26 cellular contexts compared by ENCODE assay signal in genomic region chr6:99478483-99478882, GRCh38.
"Had no signal": no experiment of that assay in that cellular context is flagged by ENCODE, and none has a peak within 500 bp of the region (broad histone marks: within the 10 kb centered on the region; RNA-seq: fewer than 3 reads in every experiment).

No MANE protein-coding gene starts in this region.

- H3K4me1 ChIP-seq: colonic mucosa, esophagus squamous epithelium, gastrocnemius medialis, heart right ventricle, left lung, lower lobe of right lung had no signal

- H3K27me3 ChIP-seq: colonic mucosa, esophagus squamous epithelium, gastrocnemius medialis, heart right ventricle, left lung had no signal

- FAIRE-seq: endometrium, islet of Langerhans, keratinocyte had no signal

- ATAC-seq: effector memory CD8-positive, alpha-beta T cell; esophagus mucosa; gastrocnemius medialis; heart right ventricle; left cardiac atrium; left lung; left ventricle myocardium superior; lower lobe of right lung; mucosa of descending colon had no signal

- DNase-seq: colonic mucosa; cortex of kidney; effector CD8-positive, alpha-beta T cell; effector memory CD8-positive, alpha-beta T cell; endodermal cell; erythroblast; esophagus squamous epithelium; foreskin fibroblast; foreskin melanocyte; gastrocnemius medialis; glutamatergic neuron; head of caudate nucleus; heart right ventricle; hippocampal formation; left cardiac atrium; left lung; left ventricle myocardium superior; lower lobe of right lung; mesenchymal stem cell; mucosa of descending colon; naive B cell had no signal

- H3K27ac ChIP-seq: colonic mucosa, epithelial cell of prostate, esophagus squamous epithelium, gastrocnemius medialis, heart right ventricle, left lung, lower lobe of right lung had no signal

- H3K4me3 ChIP-seq: colonic mucosa, esophagus squamous epithelium, gastrocnemius medialis, heart right ventricle, left lung, lower lobe of right lung, mucosa of descending colon had no signal

- H3K9me3 ChIP-seq: colonic mucosa, esophagus squamous epithelium, gastrocnemius medialis, left lung, lower lobe of right lung, mucosa of descending colon had no signal
